Comparison of ENCODE assay signal across 8 cellular contexts in the genomic region with DNA sequence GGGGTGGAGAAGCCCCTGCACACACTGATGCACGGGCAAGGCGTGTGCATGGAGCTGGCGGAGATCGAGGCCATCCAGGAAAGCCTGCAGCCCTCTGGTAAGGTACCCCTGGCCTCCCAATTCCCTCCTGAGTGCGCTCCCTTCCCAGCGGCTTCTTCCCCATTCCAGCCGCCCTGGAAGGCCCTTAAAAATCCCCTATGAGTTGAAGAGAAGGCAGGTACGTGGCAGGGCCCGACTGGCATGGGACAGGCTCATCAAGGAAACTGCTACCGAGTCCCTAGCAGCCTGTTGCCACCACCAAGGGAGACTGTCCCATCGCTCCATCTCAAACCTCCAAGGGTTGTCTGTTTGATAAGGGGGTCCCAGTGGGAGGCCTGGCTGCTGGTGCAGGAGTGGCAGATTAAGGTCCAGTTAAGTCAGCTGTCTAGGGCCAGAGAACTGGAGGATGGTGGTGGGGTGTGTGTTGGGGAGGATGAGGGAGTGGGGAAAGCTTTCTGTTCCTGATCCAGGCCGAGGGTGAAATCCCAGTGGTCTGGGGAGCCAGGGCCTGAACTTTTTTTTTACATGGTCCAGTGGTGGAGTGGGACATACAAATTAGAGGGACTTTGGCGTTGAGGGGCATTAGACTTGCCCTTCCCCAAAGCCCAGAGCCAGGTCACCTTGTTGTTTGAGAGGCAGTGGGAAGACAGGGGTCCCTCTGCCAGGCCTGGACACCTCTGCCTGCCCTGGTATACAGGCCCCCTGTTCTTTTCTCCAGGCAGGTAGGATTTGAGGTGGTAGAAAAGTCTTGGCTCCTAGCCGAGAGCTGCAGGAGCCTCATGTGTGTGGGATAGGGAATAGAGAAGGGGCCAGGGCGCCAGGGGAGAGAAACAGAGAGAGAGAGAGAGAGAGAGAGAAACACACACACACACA. TPM values are rescaled to one million over a fixed set of nuclear protein-coding genes. Genes with fewer than 3 reads are reported as not detected.
A peak's percentile ranks its signal among the peaks of the same experiment; 100 is the strongest.
DNase-seq lines count a peak whose midpoint lies in the region; ATAC-seq and TF ChIP-seq lines count a peak whose summit lies in the region.

No MANE protein-coding gene starts in this region.

- BruUV-seq in Panc1 (replicated peaks; lab: Mats Ljungman, UMichigan): no TSS peak

- H3K36me3 ChIP-seq in Panc1 (ENCODE audit: control insufficient read depth, insufficient read depth, low read length) (no peaks in the 10 kb centered on the region), endodermal cell (ENCODE audit: control insufficient read depth, insufficient read depth, low read length) (no peaks in the 10 kb centered on the region), neural progenitor cell (no peaks in the 10 kb centered on the region)

- intact Hi-C loops in Panc1 (cut with micrococcal nuclease; ENCODE audit: unreplicated experiment): loop anchor here (5.0 kb wide), 1 partner anchor 33 kb away; no protein-coding TSS in a partner anchor

- H2AFZ ChIP-seq in neural progenitor cell (replicated peaks): peak overlapping the region; percentile 55

- CTCF ChIA-PET in Panc1 (lab: Charles Lee): interaction anchor here (0.6 to 2.9 kb wide), 5 partner anchors 27 to 115 kb away, joined by 5 to 17 read pairs (median 7); partner anchors contain the start of gene TOP2A

- in situ Hi-C loops in Panc1 (cut with HindIII; ENCODE audit: low pct_unique_long_range_greater_than_20kb, low sequenced_read_pairs): no loop called here

- peak overlapping the region; percentile 67 for H3K4me3 Mint-ChIP-seq in endodermal cell
- peak overlapping the region; percentile 89 for H3K4me3 Mint-ChIP-seq in neural progenitor cell

- peak; percentile 38 for DNase-seq in EL
- DNase-seq in Panc1 (ENCODE audit: low read depth, low spot score): no peak
- DNase-seq in endodermal cell: peak; percentile 76
- DNase-seq in neural progenitor cell (ENCODE audit: low spot score): no peak
- DNase-seq in cerebellar cortex (ENCODE audit: low spot score): no peak
- DNase-seq in activated gamma-delta T cell treated with Interleukin-2 at 50 U/mL for 16 hours: no peak
- DNase-seq in GM03348 (ENCODE audit: low spot score): no peak
- no peak for DNase-seq in HPDE6-E6E7 (ENCODE audit: extremely low spot score)

- peaks cover 27% of the 10 kb centered on the region for H3K4me1 Mint-ChIP-seq in endodermal cell
- H3K4me1 Mint-ChIP-seq in neural progenitor cell: peaks cover 28% of the 10 kb centered on the region

- H3K4me1 ChIP-seq in Panc1 (ENCODE audit: control insufficient read depth, insufficient read depth, low read length): peaks cover 11% of the 10 kb centered on the region
- peaks cover 4% of the 10 kb centered on the region for H3K4me1 ChIP-seq in endodermal cell (ENCODE audit: control insufficient read depth, insufficient read depth, low read length)
- H3K4me1 ChIP-seq in neural progenitor cell: peaks cover 13% of the 10 kb centered on the region

- H3K4me2 ChIP-seq in neural progenitor cell: peak overlapping the region; percentile 89

- H3K27me3 ChIP-seq in Panc1 (ENCODE audit: control insufficient read depth, insufficient read depth, low read length) (no peaks in the 10 kb centered on the region), endodermal cell (ENCODE audit: control insufficient read depth, insufficient read depth, low read length, poor library complexity, severe bottlenecking) (peaks cover 4% of the 10 kb centered on the region), neural progenitor cell (peaks cover 6% of the 10 kb centered on the region)

- H3K4me3 ChIP-seq in Panc1 (ENCODE audit: low read depth in 2 of 2, low read length in 2 of 2): peak overlapping the region; percentile 41 to 63
- H3K4me3 ChIP-seq in endodermal cell (ENCODE audit: low read length): peak overlapping the region; percentile 73
- peak overlapping the region; percentile 55 for H3K4me3 ChIP-seq in neural progenitor cell

- peaks cover 6% of the 10 kb centered on the region for H3K79me2 ChIP-seq in neural progenitor cell (ENCODE audit: low read depth)

- POLR2A ChIA-PET in Panc1 (lab: Charles Lee): no interaction called here

- no peaks in the 10 kb centered on the region for H4K20me1 ChIP-seq in neural progenitor cell (ENCODE audit: low read depth)

- H3K36me3 Mint-ChIP-seq in endodermal cell (ENCODE audit: low read depth) (no peaks in the 10 kb centered on the region), neural progenitor cell (no peaks in the 10 kb centered on the region)

- peak; percentile 10 for ATAC-seq in Panc1

- H3K27ac Mint-ChIP-seq in endodermal cell: no peak overlapping the region
- peak overlapping the region; percentile 87 for H3K27ac Mint-ChIP-seq in neural progenitor cell

- TF ChIP-seq CTCF in Panc1 (IDR thresholded peaks at IDR 0.05) (peak; percentile 45), endodermal cell (conservative IDR thresholded peaks at IDR 0.05) (peak; percentile 10), neural progenitor cell (IDR thresholded peaks at IDR 0.05) (peak; percentile 3)

- H3F3A ChIP-seq in neural progenitor cell (ENCODE audit: low read depth): peaks cover 14% of the 10 kb centered on the region

- H3K9me3 Mint-ChIP-seq in endodermal cell (no peaks in the 10 kb centered on the region), neural progenitor cell (no peaks in the 10 kb centered on the region)

- H3K27me3 Mint-ChIP-seq in endodermal cell (ENCODE audit: insufficient read depth) (peaks cover 10% of the 10 kb centered on the region), neural progenitor cell (ENCODE audit: insufficient read depth, low read depth) (peaks cover 8% of the 10 kb centered on the region)

- H3K27ac ChIP-seq in Panc1 (ENCODE audit: low read length) (no peak overlapping the region), endodermal cell (ENCODE audit: low read depth, low read length) (no peak overlapping the region), neural progenitor cell (no peak overlapping the region)

- H3K9me3 ChIP-seq in Panc1 (ENCODE audit: control insufficient read depth, insufficient read depth, low read depth, low read length) (no peaks in the 10 kb centered on the region), endodermal cell (ENCODE audit: control insufficient read depth, low read length) (no peaks in the 10 kb centered on the region), neural progenitor cell (ENCODE audit: low read depth) (no peaks in the 10 kb centered on the region)

- 19 to 21% methylated on average over 8 to 14 of the region's 15 CpGs for WGBS in endodermal cell (ENCODE audit: insufficient coverage in 1 of 2, insufficient read length in 1 of 2), 2 experiments

- H3K9ac ChIP-seq in endodermal cell (ENCODE audit: extremely low read depth, low read length, poor library complexity, severe bottlenecking) (no peak overlapping the region), neural progenitor cell (no peak overlapping the region)

RNA-seq across cellular contexts. Expression of gene IGFBP4, which starts 1.0 kb away (rescaled TPM):
- 27.1 TPM for total RNA-seq in Panc1 (2021; ENCODE audit: unreplicated experiment)
- 30.2 TPM for polyA plus RNA-seq in Panc1 (2012; ENCODE audit: insufficient read length)
- total RNA-seq in endodermal cell: 10 to 100 TPM; 58.3 to 69.0 TPM
- 39.9 TPM for polyA plus RNA-seq in endodermal cell (2013, experiment 1 of 2)
- 38.5 TPM for polyA plus RNA-seq in endodermal cell (2013, experiment 2 of 2)
- total RNA-seq in neural progenitor cell (ENCODE audit: low replicate concordance): 14.4 and 20.3 TPM in 2 replicates

RNA-seq across cellular contexts. Expression of gene TOP2A, which starts 26.5 kb away (rescaled TPM):
- total RNA-seq in Panc1 (2021; ENCODE audit: unreplicated experiment) (230 TPM), endodermal cell (100 to 1,000 TPM; 173 to 246 TPM), neural progenitor cell (ENCODE audit: low replicate concordance) (566 and 968 TPM in 2 replicates)
- polyA plus RNA-seq in Panc1 (2012; ENCODE audit: insufficient read length): 28.5 TPM
- 353 TPM for polyA plus RNA-seq in endodermal cell (2013, experiment 1 of 2)
- polyA plus RNA-seq in endodermal cell (2013, experiment 2 of 2): 358 TPM

RNA-seq across cellular contexts. Expression of gene TNS4, which starts 57.2 kb away (rescaled TPM):
- total RNA-seq in Panc1 (2021; ENCODE audit: unreplicated experiment) (not detected), endodermal cell (1 to 10 TPM in 1 of 2 donors, under 1 TPM in 1; 0.89 to 2.5 TPM), neural progenitor cell (ENCODE audit: low replicate concordance) (not detected in 2 replicates)
- polyA plus RNA-seq in Panc1 (2012; ENCODE audit: insufficient read length): not detected
- 0.07 TPM for polyA plus RNA-seq in endodermal cell (2013, experiment 1 of 2)
- not detected for polyA plus RNA-seq in endodermal cell (2013, experiment 2 of 2)

Comparison
In these comparisons a context has a peak if more than half of its experiments do, and no peak if none do; other contexts are left out.
1. DNase-seq: peak in EL (single experiment) and endodermal cell (single experiment); none in Panc1 (single experiment), neural progenitor cell (single experiment), cerebellar cortex (single experiment), activated gamma-delta T cell treated with Interleukin-2 at 50 U/mL for 16 hours (single experiment), GM03348 (single experiment) and HPDE6-E6E7 (single experiment).
2. Peak in every context shown above with its lines, with median percentiles within 50 percentile points of each other: H3K4me3 ChIP-seq and CTCF ChIP-seq.